7 cellular contexts compared by ENCODE assay signal in the genomic region with DNA sequence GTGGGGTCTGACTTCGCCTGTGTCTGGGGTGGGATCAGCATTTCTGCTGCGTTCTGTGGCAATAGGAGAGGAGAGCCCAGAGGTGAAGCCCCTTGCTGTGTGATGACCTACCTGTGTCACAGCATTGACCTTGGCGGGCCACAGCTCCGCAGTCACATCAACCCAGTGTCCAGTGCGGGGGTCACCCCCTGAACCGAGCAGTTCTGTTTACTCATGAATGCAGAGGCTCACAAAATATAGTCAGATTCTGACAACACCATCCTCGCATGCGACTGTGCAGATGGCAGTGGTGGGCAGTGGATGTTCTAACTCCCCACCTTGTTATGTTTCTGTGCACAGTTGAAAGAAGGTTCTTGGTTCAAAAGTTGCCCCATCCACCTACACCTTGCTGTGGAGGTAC.
"Had no signal": no experiment of that assay in that cellular context is flagged by ENCODE, and none has a peak within 500 bp of the region (broad histone marks: within the 10 kb centered on the region; RNA-seq: fewer than 3 reads in every experiment).

No MANE protein-coding gene starts in this region.

- H3K27ac Mint-ChIP-seq: IgD-negative memory B cell had no signal

- H3K4me3 Mint-ChIP-seq: IgD-negative memory B cell had no signal

- H3K4me3 ChIP-seq: K562 had no signal

- H3K36me3 Mint-ChIP-seq: IgD-negative memory B cell had no signal

- FAIRE-seq: HepG2, K562 had no signal

- H3K27ac ChIP-seq: HL-60 had no signal

- DNase-seq: IMR-90, KBM-7, KG1 had no signal

- H3K4me1 Mint-ChIP-seq: IgD-negative memory B cell had no signal

- H3K27me3 Mint-ChIP-seq: IgD-negative memory B cell had no signal

- ATAC-seq: HepG2, K562 had no signal
